In genomic region chr4:84568496-84568895, GRCh38 we compare ENCODE assay signal across 24 cellular contexts. TPM values are rescaled to one million over a fixed set of nuclear protein-coding genes. Genes with fewer than 3 reads are reported as not detected.
"Had no signal": no experiment of that assay in that cellular context is flagged by ENCODE, and none has a peak within 500 bp of the region (broad histone marks: within the 10 kb centered on the region; RNA-seq: fewer than 3 reads in every experiment).

No MANE protein-coding gene starts in this region.

- H3K9me3 ChIP-seq: gastrocnemius medialis, pancreas, tibial artery had no signal

- H3K27me3 ChIP-seq: gastrocnemius medialis, pancreas, tibial artery had no signal

- H3K36me3 ChIP-seq: gastrocnemius medialis, pancreas, tibial artery had no signal

- H3K27ac ChIP-seq: epithelial cell of prostate, gastrocnemius medialis, pancreas, tibial artery, VCaP had no signal

- H3K4me3 ChIP-seq: gastrocnemius medialis, pancreas, tibial artery had no signal

- H3K4me1 ChIP-seq: gastrocnemius medialis, pancreas, tibial artery had no signal

- DNase-seq: activated CD4-positive, alpha-beta T cell treated with anti-CD3 and anti-CD28 coated beads, Interleukin-2, amount 10 ng/mL, durations not matched to agents 24 days and 14 days; activated CD8-positive, alpha-beta memory T cell treated with anti-CD3 and anti-CD28 coated beads, Interleukin-2, amount 10 ng/mL, durations not matched to agents 7 days and 5 days; activated CD8-positive, alpha-beta T cell treated with anti-CD3 and anti-CD28 coated beads for 36 hours; activated gamma-delta T cell treated with Interleukin-2 at 50 U/mL for 16 hours; activated T-cell treated with anti-CD3 and anti-CD28 coated beads for 4 hours; amniotic stem cell; cerebellar nuclear complex; cortex of kidney; gastrocnemius medialis; hippocampal formation; islet precursor cell; left cardiac atrium; midbrain; pancreas; right cardiac atrium; stimulated activated CD4-positive, alpha-beta T cell treated with anti-CD3 and anti-CD28 coated beads, Interleukin-12 subunit alpha, Interleukin-12 subunit beta, amount 100 ng/mL, for 4 hours; stimulated activated CD4-positive, alpha-beta T cell treated with anti-CD3 and anti-CD28 coated beads, Interleukin-4, amount 100 ng/mL, for 4 hours; substantia nigra; T-helper 2 cell; tibial artery had no signal

RNA-seq across cellular contexts. Expression of gene CDS1, which starts 14.4 kb away (rescaled TPM):
- total RNA-seq: activated CD4-positive, alpha-beta T cell treated with anti-CD3 and anti-CD28 coated beads, Interleukin-2, amount 10 ng/mL, durations not matched to agents 24 days and 14 days; activated CD8-positive, alpha-beta memory T cell treated with anti-CD3 and anti-CD28 coated beads, Interleukin-2, amount 10 ng/mL, durations not matched to agents 7 days and 5 days; activated T-helper 1 cell treated with anti-CD3 and anti-CD28 coated beads, Interleukin-12 subunit alpha, Interleukin-12 subunit beta, Interleukin-2, Interleukin-4 antibody, amounts not matched to agents 30 ng/mL and 10 ng/mL and 1 ng/mL, durations not matched to agents 14 hours and 24 hours and 36 hours; pulmonary artery endothelial cell had no signal
